Comparison of ENCODE assay signal across 21 cellular contexts in the genomic region with DNA sequence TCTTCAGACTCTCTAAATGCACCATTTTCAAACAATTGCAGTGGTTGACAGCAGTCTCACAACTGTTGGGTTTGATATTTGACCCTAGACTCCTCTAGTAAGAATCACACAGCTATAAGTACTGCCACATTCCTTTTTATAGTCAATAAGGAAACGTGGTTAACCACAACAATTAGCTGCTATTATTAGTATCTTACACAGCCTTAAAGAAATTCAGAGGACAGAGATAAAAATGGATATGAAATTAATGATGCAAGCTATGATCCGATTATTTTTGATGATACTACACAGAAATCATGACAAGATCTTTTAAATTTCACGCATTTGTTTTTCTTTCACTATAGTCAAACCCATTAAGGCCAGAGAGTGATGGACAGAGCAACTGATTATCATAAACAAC.
A peak's percentile ranks its signal among the peaks of the same experiment; 100 is the strongest.
DNase-seq lines count a peak whose midpoint lies in the region; ATAC-seq, FAIRE-seq and TF ChIP-seq lines count a peak whose summit lies in the region.
"Had no signal": no experiment of that assay in that cellular context is flagged by ENCODE, and none has a peak within 500 bp of the region (broad histone marks: within the 10 kb centered on the region; RNA-seq: fewer than 3 reads in every experiment).

No MANE protein-coding gene starts in this region.

- no peaks in the 10 kb centered on the region for H3K36me3 ChIP-seq in bronchial epithelial cell (ENCODE audit: control insufficient read depth, insufficient read depth, low read length)
- H3K36me3 ChIP-seq: cardiac muscle cell, heart right ventricle, left ventricle myocardium inferior, right lobe of liver, vagina had no signal

- no peak for TF ChIP-seq CTCF in bronchial epithelial cell (IDR thresholded peaks at IDR 0.05; ENCODE audit: insufficient read depth, low read length, severe bottlenecking)

- H3K27me3 ChIP-seq in bronchial epithelial cell (ENCODE audit: control insufficient read depth, insufficient read depth, low read length): no peaks in the 10 kb centered on the region
- H3K27me3 ChIP-seq: cardiac muscle cell, right lobe of liver, vagina had no signal

- in situ Hi-C loops in Caki2 (cut with HindIII; ENCODE audit: low pct_unique_long_range_greater_than_20kb, low sequenced_read_pairs) (no loop called here), ACHN (cut with HindIII; ENCODE audit: low pct_ligation_motif_present, low pct_unique_long_range_greater_than_20kb, low sequenced_read_pairs) (no loop called here)

- DNase-seq in Caki2 (ENCODE audit: low read depth): peak; percentile 1
- DNase-seq in M059J (ENCODE audit: low read depth): peak; percentile 47
- DNase-seq in bronchial epithelial cell (ENCODE audit: low read depth): peak; percentile 54
- peak; percentile 19 for DNase-seq in non-pigmented ciliary epithelial cell (ENCODE audit: low read depth)
- DNase-seq in COR-L47 (lab: John Stamatoyannopoulos, UW): no peak
- DNase-seq in ACHN: no peak
- DNase-seq: activated T-cell treated with anti-CD3 and anti-CD28 coated beads, Interleukin-2, amount 50 U/mL, for 1 hour; CD8-positive, alpha-beta T cell; dermis blood vessel endothelial cell; heart right ventricle; left ventricle myocardium inferior; NCI-H146; NCI-H2171 treated with DMSO at 0.1 percent for 48 hours; NCI-H526 treated with DMSO at 0.1 percent for 48 hours; nephron progenitor cell; right lobe of liver; SHP77 had no signal

- ATAC-seq in GM21737 (IDR thresholded peaks at IDR 0.05; ENCODE audit: unreplicated experiment) (no peak), GM19452 (IDR thresholded peaks at IDR 0.05; ENCODE audit: unreplicated experiment) (no peak)
- ATAC-seq: CD8-positive, alpha-beta T cell; heart right ventricle; right lobe of liver had no signal

- FAIRE-seq in bronchial epithelial cell (lab: Jason Lieb, UNC): no peak

- H3K4me3 ChIP-seq in bronchial epithelial cell (ENCODE audit: low read depth, low read length): no peak overlapping the region
- H3K4me3 ChIP-seq: cardiac muscle cell, heart right ventricle, left ventricle myocardium inferior, right lobe of liver, vagina had no signal

Comparison
In these comparisons a context has a peak if more than half of its experiments do, and no peak if none do; other contexts are left out.
1. DNase-seq: peak in Caki2 (single experiment), M059J (single experiment), bronchial epithelial cell (single experiment) and non-pigmented ciliary epithelial cell (single experiment); none in COR-L47 (single experiment) and ACHN (single experiment).